ENCODE assay signal across 12 cellular contexts in the genomic region with DNA sequence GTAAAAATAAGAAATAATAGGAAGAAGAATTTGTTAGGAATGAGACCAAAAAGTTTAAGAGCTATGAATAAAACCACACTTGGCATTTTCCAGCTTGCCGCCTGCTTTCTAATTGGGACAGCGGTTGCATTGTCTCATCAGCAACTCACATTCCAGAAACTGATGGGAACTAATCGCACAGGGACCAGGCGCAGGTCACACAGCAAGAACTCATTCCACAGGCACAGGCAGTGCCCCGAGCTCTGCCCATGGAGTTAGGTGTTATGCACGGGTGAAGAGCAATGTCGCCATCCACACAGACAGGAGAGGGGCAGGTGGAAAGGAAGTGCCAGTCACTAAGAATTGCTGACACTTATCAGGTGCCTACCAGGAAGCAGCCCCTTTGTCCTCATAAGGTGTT.
A peak's percentile ranks its signal among the peaks of the same experiment; 100 is the strongest.
DNase-seq lines count a peak whose midpoint lies in the region; ATAC-seq and TF ChIP-seq lines count a peak whose summit lies in the region.
"Had no signal": no experiment of that assay in that cellular context is flagged by ENCODE, and none has a peak within 500 bp of the region (broad histone marks: within the 10 kb centered on the region; RNA-seq: fewer than 3 reads in every experiment).

No MANE protein-coding gene starts in this region.

- H3K9me3 ChIP-seq in MM.1S (replicated peaks; ENCODE audit: insufficient read depth, low read length) = no peaks in the 10 kb centered on the region

- H3K27me3 ChIP-seq in MM.1S (replicated peaks; ENCODE audit: insufficient read depth, low read length) (no peaks in the 10 kb centered on the region), mesendoderm (ENCODE audit: insufficient read depth, low read length, poor library complexity) (no peaks in the 10 kb centered on the region)

- no peak overlapping the region for H3K18ac ChIP-seq in mesendoderm (ENCODE audit: low read length)

- no peak overlapping the region for H4K5ac ChIP-seq in mesendoderm (ENCODE audit: low read length)

- H3K4me2 ChIP-seq in MM.1S (ENCODE audit: low read depth, low read length) = no peak overlapping the region
- H3K4me2 ChIP-seq in mesendoderm (ENCODE audit: low read length) = no peak overlapping the region

- no CpG with 5 or more reads among the region's 7 CpGs for WGBS in mesendoderm (ENCODE audit: extremely low coverage, insufficient coverage, low lambda C conversion rate)

- no peak overlapping the region for H2BK15ac ChIP-seq in mesendoderm (replicated peaks; ENCODE audit: low read depth)

- H3K4ac ChIP-seq in mesendoderm (ENCODE audit: low read depth, low read length) = no peak overlapping the region

- H3K36me3 ChIP-seq in MM.1S (replicated peaks; ENCODE audit: insufficient read depth, low read length) = no peaks in the 10 kb centered on the region
- no peaks in the 10 kb centered on the region for H3K36me3 ChIP-seq in mesendoderm (ENCODE audit: control insufficient read depth, insufficient read depth, low read length)

- no peak for TF ChIP-seq CTCF in MM.1S (IDR thresholded peaks at IDR 0.05; ENCODE audit: low read length)

- H3F3A ChIP-seq in MM.1S (ENCODE audit: insufficient read depth, low read length) = no peaks in the 10 kb centered on the region

- ATAC-seq in HG03175 (IDR thresholded peaks at IDR 0.05; ENCODE audit: unreplicated experiment) = no peak

- H4K8ac ChIP-seq in mesendoderm (ENCODE audit: low read depth, low read length) = no peak overlapping the region

- DNase-seq in COLO829 (ENCODE audit: low spot score) = peak; percentile 23
- DNase-seq in MM.1S = no peak
- DNase-seq in islet precursor cell = peak; percentile 82
- peak; percentile 49 for DNase-seq in retina
- DNase-seq in mesendoderm = no peak
- no peak for DNase-seq in substantia nigra (lab: John Stamatoyannopoulos, UW)
- DNase-seq: CD4-positive, alpha-beta T cell; DMS153; GM23248; H7; KG1 had no signal

- H2AFZ ChIP-seq in MM.1S (ENCODE audit: low read length) = 0 out of 2 replicates have a peak overlapping the region, but pooled peaks have one; percentile 1
- H2AFZ ChIP-seq: GM23248 had no signal

- H3K79me2 ChIP-seq in MM.1S (ENCODE audit: low read length) (no peaks in the 10 kb centered on the region), mesendoderm (ENCODE audit: control insufficient read depth, insufficient read depth, low read length) (no peaks in the 10 kb centered on the region)

- H3K9ac ChIP-seq in MM.1S (ENCODE audit: low read length) (no peak overlapping the region), mesendoderm (ENCODE audit: low read length) (no peak overlapping the region)
- H3K9ac ChIP-seq: GM23248 had no signal

- H3K9me2 ChIP-seq in MM.1S (replicated peaks; ENCODE audit: insufficient read depth, low read length) = no peaks in the 10 kb centered on the region

- H2BK120ac ChIP-seq in mesendoderm (ENCODE audit: low read depth, low read length) = no peak overlapping the region

- no peak overlapping the region for H2AK5ac ChIP-seq in mesendoderm (ENCODE audit: low read length)

- H3K4me3 ChIP-seq in MM.1S (ENCODE audit: low read length) (no peak overlapping the region), mesendoderm (ENCODE audit: low read length) (no peak overlapping the region)
- H3K4me3 ChIP-seq: GM23248 had no signal

- H3K27ac ChIP-seq in MM.1S (ENCODE audit: low read length) = no peak overlapping the region
- no peak overlapping the region for H3K27ac ChIP-seq in mesendoderm (ENCODE audit: low read depth, low read length)
- no peak overlapping the region for H3K27ac ChIP-seq in substantia nigra (ENCODE audit: low read depth, low read length, poor library complexity, severe bottlenecking)
- H3K27ac ChIP-seq: GM23248 had no signal

- H3K79me1 ChIP-seq in mesendoderm (ENCODE audit: low read length) = no peaks in the 10 kb centered on the region

- no peak overlapping the region for H2BK5ac ChIP-seq in mesendoderm (ENCODE audit: low read length)

- no peaks in the 10 kb centered on the region for H4K20me1 ChIP-seq in MM.1S (ENCODE audit: insufficient read depth, low read length)

- H3K4me1 ChIP-seq in MM.1S (ENCODE audit: low read length) (peaks cover 25% of the 10 kb centered on the region), mesendoderm (ENCODE audit: control insufficient read depth, low read depth, low read length) (peaks cover 5% of the 10 kb centered on the region)

- H3K23ac ChIP-seq in mesendoderm (ENCODE audit: low read length) = no peak overlapping the region

- H3K56ac ChIP-seq in mesendoderm (ENCODE audit: low read length) = no peak overlapping the region

Comparison
In these comparisons a context has a peak if more than half of its experiments do, and no peak if none do; other contexts are left out.
1. DNase-seq: peak in COLO829 (single experiment), islet precursor cell (single experiment) and retina (single experiment); none in MM.1S (single experiment), mesendoderm (single experiment) and substantia nigra (0 of 49).